ENCODE assay signal across 10 cellular contexts in genomic region chr3:152385761-152386160, GRCh38.
DNase-seq lines count a peak whose midpoint lies in the region; ATAC-seq and TF ChIP-seq lines count a peak whose summit lies in the region.
"Had no signal": no experiment of that assay in that cellular context is flagged by ENCODE, and none has a peak within 500 bp of the region (broad histone marks: within the 10 kb centered on the region; RNA-seq: fewer than 3 reads in every experiment).

No MANE protein-coding gene starts in this region.

- CTCF ChIA-PET in activated naive CD4-positive, alpha-beta T cell treated with anti-CD3 and anti-CD28 coated beads for 36 hours (lab: Charles Lee), result no interaction called here
- CTCF ChIA-PET in activated naive CD4-positive, alpha-beta T cell treated with anti-CD3 and anti-CD28 coated beads, Interleukin-2, amount 10 ng/mL, durations not matched to agents 7 days and 5 days (lab: Charles Lee), result no interaction called here

- H3K36me3 ChIP-seq in breast epithelium, result no peaks in the 10 kb centered on the region
- peaks cover 0 to 1% of the 10 kb centered on the region in 2 donors for H3K36me3 ChIP-seq in lung (ENCODE audit: control insufficient read depth in 2 of 2, insufficient read depth in 2 of 2, low read length in 2 of 2)

- 57 to 82% methylated on average over 1 of the region's 1 CpG for WGBS in lung, 2 donors

- no peaks in the 10 kb centered on the region for H3K27me3 Mint-ChIP-seq in activated naive CD4-positive, alpha-beta T cell treated with anti-CD3 and anti-CD28 coated beads for 36 hours (ENCODE audit: low read depth)
- no peaks in the 10 kb centered on the region for H3K27me3 Mint-ChIP-seq in activated naive CD4-positive, alpha-beta T cell treated with anti-CD3 and anti-CD28 coated beads, Interleukin-2, amount 10 ng/mL, durations not matched to agents 7 days and 5 days

- no peak overlapping the region for H3K4me3 Mint-ChIP-seq in activated naive CD4-positive, alpha-beta T cell treated with anti-CD3 and anti-CD28 coated beads for 36 hours
- H3K4me3 Mint-ChIP-seq in activated naive CD4-positive, alpha-beta T cell treated with anti-CD3 and anti-CD28 coated beads, Interleukin-2, amount 10 ng/mL, durations not matched to agents 7 days and 5 days, result no peak overlapping the region

- ATAC-seq in lung (ENCODE audit: insufficient read depth, low FRiP score) (peak; percentile 38), HG02642 (IDR thresholded peaks at IDR 0.05; ENCODE audit: poor library complexity, unreplicated experiment) (no peak), GM18873 (IDR thresholded peaks at IDR 0.05; ENCODE audit: low FRiP score, unreplicated experiment) (no peak)

- no peaks in the 10 kb centered on the region for H3K9me3 Mint-ChIP-seq in activated naive CD4-positive, alpha-beta T cell treated with anti-CD3 and anti-CD28 coated beads for 36 hours
- no peaks in the 10 kb centered on the region for H3K9me3 Mint-ChIP-seq in activated naive CD4-positive, alpha-beta T cell treated with anti-CD3 and anti-CD28 coated beads, Interleukin-2, amount 10 ng/mL, durations not matched to agents 7 days and 5 days

- peaks cover 0 to 16% of the 10 kb centered on the region in 2 donors for H3K4me1 ChIP-seq in breast epithelium
- H3K4me1 ChIP-seq in lung (ENCODE audit: control insufficient read depth in 2 of 2, insufficient read depth in 2 of 2, low read length in 2 of 2), result peaks cover 2 to 31% of the 10 kb centered on the region in 2 donors

- H3K9me3 ChIP-seq in breast epithelium, result no peaks in the 10 kb centered on the region
- no peaks in the 10 kb centered on the region for H3K9me3 ChIP-seq in lung (ENCODE audit: control insufficient read depth in 2 of 2, insufficient read depth in 1 of 2, low read length in 1 of 2)

- H3K27me3 ChIP-seq in breast epithelium (no peaks in the 10 kb centered on the region), lung (ENCODE audit: control insufficient read depth, insufficient read depth) (no peaks in the 10 kb centered on the region)

- intact Hi-C loops in activated naive CD4-positive, alpha-beta T cell treated with anti-CD3 and anti-CD28 coated beads for 36 hours (cut with micrococcal nuclease), result loop anchor here (2.0 kb wide), 1 partner anchor 17 kb away; no protein-coding TSS in a partner anchor
- intact Hi-C loops in breast epithelium (cut with DNase I; ENCODE audit: low total_unique reads), result no loop called here

- TF ChIP-seq CTCF in breast epithelium (IDR thresholded peaks at IDR 0.05), result no peak
- TF ChIP-seq CTCF in lung (IDR thresholded peaks at IDR 0.05; ENCODE audit: control extremely low read depth, extremely low read depth), result no peak

- H3K4me1 Mint-ChIP-seq in activated naive CD4-positive, alpha-beta T cell treated with anti-CD3 and anti-CD28 coated beads for 36 hours (ENCODE audit: low read depth), result peaks cover 75% of the 10 kb centered on the region
- peaks cover 47% of the 10 kb centered on the region for H3K4me1 Mint-ChIP-seq in activated naive CD4-positive, alpha-beta T cell treated with anti-CD3 and anti-CD28 coated beads, Interleukin-2, amount 10 ng/mL, durations not matched to agents 7 days and 5 days

- no peak for DNase-seq in activated naive CD4-positive, alpha-beta T cell treated with anti-CD3 and anti-CD28 coated beads for 36 hours
- DNase-seq in activated naive CD4-positive, alpha-beta T cell treated with anti-CD3 and anti-CD28 coated beads, Interleukin-2, amount 10 ng/mL, durations not matched to agents 7 days and 5 days, result no peak
- DNase-seq in breast epithelium (ENCODE audit: low spot score in 2 of 2) (no peak), lung (ENCODE audit: low spot score) (no peak), H4 (ENCODE audit: low spot score) (no peak), Ammon's horn (ENCODE audit: low spot score) (no peak)
- DNase-seq: activated CD8-positive, alpha-beta memory T cell treated with anti-CD3 and anti-CD28 coated beads, Interleukin-2, amount 50 U/mL, for 4 hours; NCI-H748 treated with DMSO at 0.1 percent for 48 hours had no signal

- H3K4me3 ChIP-seq in breast epithelium (no peak overlapping the region), lung (no peak overlapping the region)

- H3K36me3 Mint-ChIP-seq in activated naive CD4-positive, alpha-beta T cell treated with anti-CD3 and anti-CD28 coated beads for 36 hours (ENCODE audit: low read depth), result peaks cover 10% of the 10 kb centered on the region
- peaks cover 32% of the 10 kb centered on the region for H3K36me3 Mint-ChIP-seq in activated naive CD4-positive, alpha-beta T cell treated with anti-CD3 and anti-CD28 coated beads, Interleukin-2, amount 10 ng/mL, durations not matched to agents 7 days and 5 days

- H3K27ac ChIP-seq in breast epithelium, result peak overlapping the region; percentile 1 to 42
- H3K27ac ChIP-seq in lung (ENCODE audit: low read depth in 1 of 2, low read length in 1 of 2), result no peak overlapping the region

- H3K27ac Mint-ChIP-seq in activated naive CD4-positive, alpha-beta T cell treated with anti-CD3 and anti-CD28 coated beads for 36 hours, result peak overlapping the region; percentile 36
- H3K27ac Mint-ChIP-seq in activated naive CD4-positive, alpha-beta T cell treated with anti-CD3 and anti-CD28 coated beads, Interleukin-2, amount 10 ng/mL, durations not matched to agents 7 days and 5 days, result no peak overlapping the region

- TF ChIP-seq POLR2A in breast epithelium (IDR thresholded peaks at IDR 0.05), result no peak

Comparison
In these comparisons a context has a peak if more than half of its experiments do, and no peak if none do; other contexts are left out.
1. H3K27ac ChIP-seq: peak in breast epithelium (2 of 2); none in lung (0 of 2).